ENCODE assay signal across 8 cellular contexts in genomic region chr6:106509420-106510089, GRCh38.
DNase-seq lines count a peak whose midpoint lies in the region; ATAC-seq and TF ChIP-seq lines count a peak whose summit lies in the region.

No MANE protein-coding gene starts in this region.

- H3K27ac ChIP-seq in BLaER1 = no peak overlapping the region
- no peak overlapping the region for H3K27ac ChIP-seq in HUES48 (ENCODE audit: low read depth, low read length)
- H3K27ac ChIP-seq in ascending aorta = no peak overlapping the region

- peak overlapping the region; percentile 82 to 88 (median 86) for H3K4me3 Mint-ChIP-seq in brain

- H3K4me1 Mint-ChIP-seq in brain = peaks cover 24% of the 10 kb centered on the region

- H3K36me3 ChIP-seq in BLaER1 (no peaks in the 10 kb centered on the region), HUES48 (ENCODE audit: control insufficient read depth, insufficient read depth, low read length) (no peaks in the 10 kb centered on the region), ascending aorta (no peaks in the 10 kb centered on the region)

- intact Hi-C loops in ascending aorta (cut with DNase I) = loop anchor here (2.0 to 10.0 kb wide), 3 partner anchors 37 to 905 kb away; no protein-coding TSS in a partner anchor

- H4K20me1 ChIP-seq in BLaER1 = peaks cover 46% of the 10 kb centered on the region

- H3K9ac ChIP-seq in BLaER1 (no peak overlapping the region), HUES48 (ENCODE audit: low read depth, low read length) (no peak overlapping the region)

- H3K27me3 Mint-ChIP-seq in brain = peaks cover 95% of the 10 kb centered on the region

- DNase-seq in ascending aorta (ENCODE audit: low spot score in 2 of 2) = no peak

- peak overlapping the region; percentile 82 for H3K4me2 ChIP-seq in BLaER1

- peak in 1 of 2 experiments; percentile 19 for TF ChIP-seq CTCF in brain (conservative IDR thresholded peaks at IDR 0.05)
- TF ChIP-seq CTCF in ascending aorta (IDR thresholded peaks at IDR 0.05) = no peak

- no peak overlapping the region for H3K27ac Mint-ChIP-seq in brain

- peaks cover 8% of the 10 kb centered on the region; the same call in 1 of the 2 replicates for H3K9me3 ChIP-seq in BLaER1
- no peaks in the 10 kb centered on the region for H3K9me3 ChIP-seq in HUES48 (ENCODE audit: control insufficient read depth, insufficient read depth, low read length)
- H3K9me3 ChIP-seq in mononuclear cell (ENCODE audit: low read depth, low read length) = no peaks in the 10 kb centered on the region
- no peaks in the 10 kb centered on the region for H3K9me3 ChIP-seq in ascending aorta

- peaks cover 0 to 14% (median 4%) of the 10 kb centered on the region in 5 experiments for H3K9me3 Mint-ChIP-seq in brain

- H3K4me3 ChIP-seq in BLaER1 (peak overlapping the region; percentile 61; the same call in 1 of the 2 replicates), HUES48 (ENCODE audit: low read depth, low read length) (peak overlapping the region; percentile 69), mononuclear cell (ENCODE audit: low read length) (peak overlapping the region; percentile 81), ascending aorta (peak overlapping the region in 1 of 2 donors; percentile 92)

- no peaks in the 10 kb centered on the region for H3K36me3 Mint-ChIP-seq in brain

- H3K27me3 ChIP-seq in BLaER1 (peaks cover 76% of the 10 kb centered on the region), HUES48 (ENCODE audit: control insufficient read depth, insufficient read depth, low read length) (peaks cover 76% of the 10 kb centered on the region), mononuclear cell (ENCODE audit: insufficient read depth, low read length) (no peaks in the 10 kb centered on the region), ascending aorta (no peaks in the 10 kb centered on the region)

- ATAC-seq in GM19395 (IDR thresholded peaks at IDR 0.05; ENCODE audit: unreplicated experiment) (no peak), HG03196 (IDR thresholded peaks at IDR 0.05; ENCODE audit: unreplicated experiment) (no peak), HG03521 (IDR thresholded peaks at IDR 0.05; ENCODE audit: unreplicated experiment) (no peak)

- peaks cover 39% of the 10 kb centered on the region for H3K4me1 ChIP-seq in BLaER1
- peaks cover 21% of the 10 kb centered on the region for H3K4me1 ChIP-seq in HUES48 (ENCODE audit: control insufficient read depth, insufficient read depth, low read length)
- peaks cover 40% of the 10 kb centered on the region for H3K4me1 ChIP-seq in mononuclear cell (ENCODE audit: insufficient read depth, low read length)
- peaks cover 3 to 17% of the 10 kb centered on the region in 2 donors for H3K4me1 ChIP-seq in ascending aorta
